4 cellular contexts compared by ENCODE assay signal in the genomic region with DNA sequence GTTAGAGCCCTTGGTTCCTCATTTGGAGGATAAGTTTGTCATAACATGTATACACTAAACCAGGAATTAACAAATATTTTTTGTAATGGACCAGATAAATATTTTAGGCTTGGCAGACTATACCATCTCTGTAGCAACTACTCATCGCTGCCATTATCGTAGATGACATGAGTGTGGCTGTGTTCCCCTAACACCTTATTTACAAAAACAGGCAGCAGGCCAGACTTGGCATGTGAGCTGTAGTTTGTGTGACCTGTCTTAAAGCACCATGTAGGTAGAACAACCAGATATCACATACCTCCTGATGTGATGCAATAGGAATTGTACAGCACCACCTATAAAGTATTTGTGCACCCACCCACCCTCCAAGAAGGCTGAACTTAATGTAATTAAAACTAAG.
"Had no signal": no experiment of that assay in that cellular context is flagged by ENCODE, and none has a peak within 500 bp of the region (broad histone marks: within the 10 kb centered on the region; RNA-seq: fewer than 3 reads in every experiment).

No MANE protein-coding gene starts in this region.

- H3K4me3 ChIP-seq: GM23338 had no signal

- H3K27ac Mint-ChIP-seq: GM23338, H9 had no signal

- H3K4me1 Mint-ChIP-seq: H9 had no signal

- ATAC-seq: GM23338 had no signal

- DNase-seq: H9, HCEC 1CT, IMR-90 had no signal

- H3K4me3 Mint-ChIP-seq: GM23338, H9 had no signal
